8 cellular contexts compared by ENCODE assay signal in genomic region chr9:97013151-97014132, GRCh38. TPM values are rescaled to one million over a fixed set of nuclear protein-coding genes. Genes with fewer than 3 reads are reported as not detected.
DNase-seq lines count a peak whose midpoint lies in the region; ATAC-seq and TF ChIP-seq lines count a peak whose summit lies in the region.
"Not testable (repeated sequence)": the region's sequence is repeated elsewhere in the genome, so short reads cannot be mapped to it uniquely, and the experiment has no call there.

No MANE protein-coding gene starts in this region.

- H3K79me1 ChIP-seq in H9 (ENCODE audit: insufficient read depth, low read depth, low read length, poor library complexity, severe bottlenecking), result not testable (repeated sequence)

- H3K79me2 ChIP-seq in H9 (ENCODE audit: insufficient read depth, low read length), result not testable (repeated sequence)

- not testable (repeated sequence) for H3K4ac ChIP-seq in H9 (ENCODE audit: low read depth, low read length)

- not testable (repeated sequence) for H4K20me1 ChIP-seq in H9 (ENCODE audit: control insufficient read depth, insufficient read depth, insufficient read length)

- not testable (repeated sequence) for H2BK12ac ChIP-seq in H9 (ENCODE audit: insufficient read length, low read depth, low read length)

- not testable (repeated sequence) for H2BK15ac ChIP-seq in H9 (ENCODE audit: low read depth, low read length)

- not testable (repeated sequence) for H3K14ac ChIP-seq in H9 (ENCODE audit: insufficient read depth, low read length)

- not testable (repeated sequence) for H3K27ac ChIP-seq in H9 (ENCODE audit: insufficient read length, low read depth, low read length)

- H3T11ph ChIP-seq in H9 (ENCODE audit: low read length), result not testable (repeated sequence)

- ATAC-seq in stimulated activated naive CD8-positive, alpha-beta T cell treated with anti-CD3 and anti-CD28 coated beads, Interleukin-15, amount 100 ng/mL, for 72 hours, result peak; percentile 96

- not testable (repeated sequence) for H4K91ac ChIP-seq in H9 (ENCODE audit: insufficient read length, low read depth, low read length)

- H3K4me3 Mint-ChIP-seq in H9 (peak overlapping the region; percentile 86 to 94), neural crest cell (peak overlapping the region; percentile 92)
- peak overlapping the region; percentile 88 for H3K4me3 Mint-ChIP-seq in stimulated activated naive CD8-positive, alpha-beta T cell treated with anti-CD3 and anti-CD28 coated beads, Interleukin-15, amount 100 ng/mL, for 72 hours

- not testable (repeated sequence) for H3K4me1 ChIP-seq in H9 (ENCODE audit: insufficient read depth, low read length)

- H3K23me2 ChIP-seq in H9 (ENCODE audit: insufficient read length, low read depth, low read length, poor library complexity, severe bottlenecking), result not testable (repeated sequence)

- not testable (repeated sequence) for H3K4me1 Mint-ChIP-seq in H9; stimulated activated naive CD8-positive, alpha-beta T cell treated with anti-CD3 and anti-CD28 coated beads, Interleukin-15, amount 100 ng/mL, for 72 hours
- peaks cover 14% of the 10 kb centered on the region for H3K4me1 Mint-ChIP-seq in neural crest cell

- peaks cover 21% of the 10 kb centered on the region for H3K27me3 Mint-ChIP-seq in H9 (ENCODE audit: low read depth)
- H3K27me3 Mint-ChIP-seq in neural crest cell (ENCODE audit: low read depth), result peaks cover 27% of the 10 kb centered on the region
- not testable (repeated sequence) for H3K27me3 Mint-ChIP-seq in stimulated activated naive CD8-positive, alpha-beta T cell treated with anti-CD3 and anti-CD28 coated beads, Interleukin-15, amount 100 ng/mL, for 72 hours

- not testable (repeated sequence) for H2BK20ac ChIP-seq in H9 (ENCODE audit: low read depth, low read length, poor library complexity, severe bottlenecking)

- DNase-seq in ELF-1 (ENCODE audit: low read depth, low spot score) (peak; percentile 85), H9 (peak; percentile 80), M059J (ENCODE audit: low read depth) (peak; percentile 74), SHP77 treated with DMSO at 0.1 percent for 48 hours (lab: John Stamatoyannopoulos, UW) (peak; percentile 78), activated gamma-delta T cell treated with Interleukin-2 at 50 U/mL for 16 hours (peak; percentile 59), foreskin fibroblast (peak; percentile 46 to 73), neural crest cell (ENCODE audit: low read depth, low spot score) (peak; percentile 53)
- peak; percentile 66 to 82 for DNase-seq in stimulated activated naive CD8-positive, alpha-beta T cell treated with anti-CD3 and anti-CD28 coated beads, Interleukin-15, amount 100 ng/mL, for 72 hours

- TF ChIP-seq CTCF in H9 (conservative IDR thresholded peaks at IDR 0.05); foreskin fibroblast (IDR thresholded peaks at IDR 0.05; ENCODE audit: low read depth, low read length); neural crest cell (conservative IDR thresholded peaks at IDR 0.05): not testable (repeated sequence)

- H3K27ac Mint-ChIP-seq in H9, result peak overlapping the region; percentile 83 to 89 (median 85); a peak in 6 of 7 replicates
- not testable (repeated sequence) for H3K27ac Mint-ChIP-seq in neural crest cell (ENCODE audit: unreplicated experiment)
- H3K27ac Mint-ChIP-seq in stimulated activated naive CD8-positive, alpha-beta T cell treated with anti-CD3 and anti-CD28 coated beads, Interleukin-15, amount 100 ng/mL, for 72 hours, result peak overlapping the region; percentile 66 to 94

- H3K4me3 ChIP-seq in foreskin fibroblast (ENCODE audit: low read depth in 1 of 2, low read length in 2 of 2), result peak overlapping the region; percentile 46 to 66

- not testable (repeated sequence) for H2AK5ac ChIP-seq in H9 (ENCODE audit: insufficient read length, low read length)

- no CpG with 5 or more reads among the region's 97 CpGs for WGBS in H9 (ENCODE audit: extremely low coverage, insufficient read length, low lambda C conversion rate)

- not testable (repeated sequence) for H3K18ac ChIP-seq in H9 (ENCODE audit: insufficient read length, low read depth, low read length)

- peak overlapping the region; percentile 36 for H3K4me2 ChIP-seq in H9 (ENCODE audit: insufficient read depth, insufficient read length, low read length)

- not testable (repeated sequence) for H3K9me3 ChIP-seq in H9 (ENCODE audit: control insufficient read depth, low read depth, low read length)

- not testable (repeated sequence) for H2BK5ac ChIP-seq in H9 (ENCODE audit: insufficient read length, low read length)

- H3K9me3 Mint-ChIP-seq in H9; neural crest cell; stimulated activated naive CD8-positive, alpha-beta T cell treated with anti-CD3 and anti-CD28 coated beads, Interleukin-15, amount 100 ng/mL, for 72 hours: not testable (repeated sequence)

- not testable (repeated sequence) for H3K23ac ChIP-seq in H9 (ENCODE audit: insufficient read length, low read depth, low read length)

- H4K8ac ChIP-seq in H9 (replicated peaks; ENCODE audit: insufficient read length, low read depth, low read length), result not testable (repeated sequence)

- not testable (repeated sequence) for H3K36me3 Mint-ChIP-seq in H9 (ENCODE audit: insufficient read depth in 1 of 3, low read depth in 3 of 3); neural crest cell (ENCODE audit: low read depth)

- not testable (repeated sequence) for H4K5ac ChIP-seq in H9 (ENCODE audit: insufficient read length, low read depth, low read length)

- peak overlapping the region; percentile 2 for H3K9ac ChIP-seq in H9 (ENCODE audit: extremely low read depth, insufficient read length, low read length)

- H2BK120ac ChIP-seq in H9 (ENCODE audit: low read depth, low read length, poor library complexity, severe bottlenecking), result not testable (repeated sequence)

- not testable (repeated sequence) for H3K27me3 ChIP-seq in H9 (ENCODE audit: insufficient read depth, low read length)

- H3K56ac ChIP-seq in H9 (ENCODE audit: insufficient read length, low read depth, low read length), result not testable (repeated sequence)

- not testable (repeated sequence) for H2AFZ ChIP-seq in H9 (ENCODE audit: low read length)

RNA-seq across cellular contexts. Expression of gene CTSV, which starts 25.5 kb away (rescaled TPM):
- 82.2 and 85.5 TPM in 2 replicates for total RNA-seq in H9 (2021)
- total RNA-seq in M059J (2014; rRNA removed; shearing (Covaris generic)), result 3.6 and 11.2 TPM in 2 replicates
- total RNA-seq in neural crest cell, result 5.7 and 7.2 TPM in 2 replicates
